1 cellular context compared by ENCODE assay signal in the genomic region with DNA sequence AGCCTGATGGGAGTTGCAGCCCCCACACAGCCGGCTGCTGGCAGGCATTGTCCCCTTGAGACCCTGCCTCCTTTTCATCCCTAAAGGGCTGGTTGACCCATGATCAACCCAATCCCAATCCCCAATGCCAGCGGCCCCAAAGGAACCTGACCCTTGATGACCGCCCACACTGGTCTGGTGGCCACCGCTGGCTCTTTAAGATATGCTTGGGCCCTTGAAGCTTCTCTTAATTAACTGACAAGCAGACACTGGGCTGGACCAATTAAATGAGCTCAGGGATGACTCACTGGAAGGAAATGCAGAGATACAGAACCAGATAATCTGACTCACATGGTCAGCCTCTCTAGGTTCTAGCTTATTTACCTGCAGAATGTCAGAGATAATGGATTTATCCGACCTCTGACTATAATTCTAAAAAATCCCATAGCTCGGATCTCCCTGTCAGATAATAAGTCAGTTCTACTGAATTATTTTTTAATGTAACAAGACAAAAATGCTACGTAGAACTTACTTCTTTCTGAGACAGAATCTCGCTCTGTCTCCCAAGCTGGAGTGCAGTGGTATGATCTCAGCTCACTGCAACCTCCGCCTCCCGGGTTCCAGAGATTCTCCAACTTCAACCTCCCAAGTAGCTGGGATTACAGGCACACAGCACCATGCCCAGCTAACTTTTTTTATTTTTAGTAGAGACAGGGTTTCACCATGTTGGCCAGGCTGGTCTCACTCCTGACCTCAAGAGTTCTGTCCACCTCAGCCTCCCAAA.
A peak's percentile ranks its signal among the peaks of the same experiment; 100 is the strongest.
TF ChIP-seq lines count a peak whose summit lies in the region.

No MANE protein-coding gene starts in this region.

TF ChIP-seq in K562, 482 proteins besides CTCF, POLR2A, EP300 and RAD21 (continued from another document and continues in another):
- TF ChIP-seq, protein P1, sequence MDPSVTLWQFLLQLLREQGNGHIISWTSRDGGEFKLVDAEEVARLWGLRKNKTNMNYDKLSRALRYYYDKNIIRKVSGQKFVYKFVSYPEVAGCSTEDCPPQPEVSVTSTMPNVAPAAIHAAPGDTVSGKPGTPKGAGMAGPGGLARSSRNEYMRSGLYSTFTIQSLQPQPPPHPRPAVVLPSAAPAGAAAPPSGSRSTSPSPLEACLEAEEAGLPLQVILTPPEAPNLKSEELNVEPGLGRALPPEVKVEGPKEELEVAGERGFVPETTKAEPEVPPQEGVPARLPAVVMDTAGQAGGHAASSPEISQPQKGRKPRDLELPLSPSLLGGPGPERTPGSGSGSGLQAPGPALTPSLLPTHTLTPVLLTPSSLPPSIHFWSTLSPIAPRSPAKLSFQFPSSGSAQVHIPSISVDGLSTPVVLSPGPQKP (CRISPR knock-in tag; IDR thresholded peaks at IDR 0.05), result no peak
- TF ChIP-seq MYNN (IDR thresholded peaks at IDR 0.05) (no peak), MYNN (CRISPR knock-in tag; IDR thresholded peaks at IDR 0.05) (no peak), SAFB (IDR thresholded peaks at IDR 0.05; ENCODE audit: borderline replicate concordance, low read depth, low read length) (no peak), POLR2AphosphoS2 (IDR thresholded peaks at IDR 0.05; ENCODE audit: low read length) (no peak), MYBL2 (IDR thresholded peaks at IDR 0.05; ENCODE audit: low read depth) (no peak), MYBL2 (CRISPR knock-in tag; IDR thresholded peaks at IDR 0.05; ENCODE audit: borderline replicate concordance) (no peak), LARP7 (IDR thresholded peaks at IDR 0.05) (no peak), KLF10 (CRISPR knock-in tag; IDR thresholded peaks at IDR 0.05) (no peak), MCM5 (IDR thresholded peaks at IDR 0.05; ENCODE audit: low read depth) (no peak), POLR2H (tag; IDR thresholded peaks at IDR 0.05; ENCODE audit: low read depth) (peak; percentile 81), ZNF184 (CRISPR knock-in tag; IDR thresholded peaks at IDR 0.05) (no peak), FOXP1 (CRISPR knock-in tag; IDR thresholded peaks at IDR 0.05) (no peak), EHMT2 (IDR thresholded peaks at IDR 0.05) (peak; percentile 61; the same call in 1 of the 2 replicates), POLR2AphosphoS5 (IDR thresholded peaks at IDR 0.05; ENCODE audit: control insufficient read depth, insufficient read depth, low read depth, low read length) (peak; percentile 76), MEIS2 (IDR thresholded peaks at IDR 0.05; ENCODE audit: partially characterized antibody) (peak; percentile 85), ZBTB8A (IDR thresholded peaks at IDR 0.05; ENCODE audit: partially characterized antibody) (no peak), MTF1 (CRISPR knock-in tag; IDR thresholded peaks at IDR 0.05; ENCODE audit: borderline replicate concordance) (no peak), MCM7 (IDR thresholded peaks at IDR 0.05) (no peak), HEY1 (CRISPR knock-in tag; IDR thresholded peaks at IDR 0.05; ENCODE audit: borderline replicate concordance) (no peak), TCFL5 (CRISPR knock-in tag; conservative IDR thresholded peaks at IDR 0.05) (no peak), ZBTB17 (CRISPR knock-in tag; IDR thresholded peaks at IDR 0.05) (no peak), ZSCAN32 (CRISPR knock-in tag; IDR thresholded peaks at IDR 0.05) (no peak), E2F3 (CRISPR knock-in tag; IDR thresholded peaks at IDR 0.05) (no peak), HNRNPUL1 (IDR thresholded peaks at IDR 0.05; ENCODE audit: low read length) (no peak), ARHGAP35 (IDR thresholded peaks at IDR 0.05; ENCODE audit: partially characterized antibody) (no peak), ZNF274 (IDR thresholded peaks at IDR 0.05; ENCODE audit: borderline replicate concordance, low read depth, low read length) (no peak), NR4A1 (CRISPR knock-in tag; IDR thresholded peaks at IDR 0.05) (no peak), NR4A1 (tag; IDR thresholded peaks at IDR 0.05) (no peak), ZNF253 (CRISPR knock-in tag; conservative IDR thresholded peaks at IDR 0.05) (no peak), CBX8 (IDR thresholded peaks at IDR 0.05; ENCODE audit: borderline replicate concordance, extremely low read depth, low read depth, low read length, poor library complexity, severe bottlenecking) (no peak)
- TF ChIP-seq, protein P2, sequence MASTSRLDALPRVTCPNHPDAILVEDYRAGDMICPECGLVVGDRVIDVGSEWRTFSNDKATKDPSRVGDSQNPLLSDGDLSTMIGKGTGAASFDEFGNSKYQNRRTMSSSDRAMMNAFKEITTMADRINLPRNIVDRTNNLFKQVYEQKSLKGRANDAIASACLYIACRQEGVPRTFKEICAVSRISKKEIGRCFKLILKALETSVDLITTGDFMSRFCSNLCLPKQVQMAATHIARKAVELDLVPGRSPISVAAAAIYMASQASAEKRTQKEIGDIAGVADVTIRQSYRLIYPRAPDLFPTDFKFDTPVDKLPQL (IDR thresholded peaks at IDR 0.05; ENCODE audit: extremely low read depth, insufficient read length), result no peak
- TF ChIP-seq, protein P3, sequence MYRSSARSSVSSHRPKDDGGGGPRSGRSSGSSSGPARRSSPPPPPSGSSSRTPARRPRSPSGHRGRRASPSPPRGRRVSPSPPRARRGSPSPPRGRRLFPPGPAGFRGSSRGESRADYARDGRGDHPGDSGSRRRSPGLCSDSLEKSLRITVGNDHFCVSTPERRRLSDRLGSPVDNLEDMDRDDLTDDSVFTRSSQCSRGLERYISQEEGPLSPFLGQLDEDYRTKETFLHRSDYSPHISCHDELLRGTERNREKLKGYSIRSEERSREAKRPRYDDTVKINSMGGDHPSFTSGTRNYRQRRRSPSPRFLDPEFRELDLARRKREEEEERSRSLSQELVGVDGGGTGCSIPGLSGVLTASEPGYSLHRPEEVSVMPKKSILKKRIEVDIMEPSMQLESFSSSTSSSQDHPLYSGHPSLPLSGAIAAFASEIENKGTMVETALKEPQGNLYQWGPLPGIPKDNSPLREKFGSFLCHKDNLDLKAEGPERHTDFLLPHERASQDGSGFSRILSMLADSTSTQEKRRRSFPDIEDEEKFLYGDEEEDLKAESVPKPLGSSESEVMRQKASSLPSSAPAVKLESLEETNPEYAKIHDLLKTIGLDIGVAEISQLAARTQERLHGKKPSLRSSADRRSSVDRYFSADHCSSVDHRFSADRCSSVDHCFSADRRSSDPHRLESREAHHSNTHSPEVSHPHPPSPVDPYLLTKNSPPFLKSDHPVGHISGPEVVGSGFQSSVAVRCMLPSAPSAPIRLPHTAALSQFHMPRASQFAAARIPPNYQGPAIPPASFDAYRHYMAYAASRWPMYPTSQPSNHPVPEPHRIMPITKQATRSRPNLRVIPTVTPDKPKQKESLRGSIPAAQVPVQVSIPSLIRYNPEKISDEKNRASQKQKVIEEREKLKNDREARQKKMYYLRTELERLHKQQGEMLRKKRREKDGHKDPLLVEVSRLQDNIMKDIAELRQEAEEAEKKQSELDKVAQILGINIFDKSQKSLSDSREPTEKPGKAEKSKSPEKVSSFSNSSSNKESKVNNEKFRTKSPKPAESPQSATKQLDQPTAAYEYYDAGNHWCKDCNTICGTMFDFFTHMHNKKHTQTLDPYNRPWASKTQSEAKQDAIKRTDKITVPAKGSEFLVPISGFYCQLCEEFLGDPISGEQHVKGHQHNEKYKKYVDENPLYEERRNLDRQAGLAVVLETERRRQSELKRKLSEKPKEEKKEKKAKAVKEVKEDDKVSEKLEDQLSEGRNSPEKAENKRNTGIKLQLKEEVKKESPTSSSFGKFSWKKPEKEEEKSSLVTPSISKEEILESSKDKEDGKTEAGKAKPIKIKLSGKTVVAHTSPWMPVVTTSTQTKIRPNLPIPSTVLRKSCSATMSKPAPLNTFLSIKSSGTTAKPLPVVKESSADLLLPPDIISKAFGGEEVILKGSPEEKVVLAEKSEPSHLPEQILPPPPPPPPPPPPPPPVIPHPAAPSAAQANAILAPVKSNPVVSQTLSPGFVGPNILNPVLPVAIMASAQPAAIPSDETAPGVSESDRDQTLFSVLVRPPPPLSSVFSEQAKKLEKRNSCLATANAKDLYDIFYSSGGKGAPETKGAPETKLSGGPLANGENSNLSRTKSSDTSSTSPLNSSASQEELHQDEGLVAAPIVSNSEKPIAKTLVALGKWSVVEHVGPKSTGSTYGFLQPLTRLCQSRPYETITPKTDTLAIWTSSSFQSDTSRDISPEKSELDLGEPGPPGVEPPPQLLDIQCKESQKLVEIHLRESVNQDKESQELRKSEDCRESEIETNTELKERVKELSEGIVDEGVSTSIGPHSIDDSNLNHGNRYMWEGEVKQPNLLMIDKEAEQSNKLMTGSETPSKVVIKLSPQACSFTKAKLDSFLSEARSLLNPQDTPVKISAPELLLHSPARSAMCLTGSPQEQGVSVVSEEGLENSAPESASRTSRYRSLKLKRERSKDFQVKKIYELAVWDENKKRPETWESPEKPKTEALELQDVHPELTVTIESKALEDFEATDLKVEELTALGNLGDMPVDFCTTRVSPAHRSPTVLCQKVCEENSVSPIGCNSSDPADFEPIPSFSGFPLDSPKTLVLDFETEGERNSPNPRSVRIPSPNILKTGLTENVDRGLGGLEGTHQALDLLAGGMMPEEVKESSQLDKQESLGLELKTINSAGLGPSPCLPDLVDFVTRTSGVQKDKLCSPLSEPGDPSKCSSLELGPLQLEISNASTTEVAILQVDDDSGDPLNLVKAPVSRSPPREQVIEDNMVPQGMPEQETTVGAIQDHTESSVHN (IDR thresholded peaks at IDR 0.05; ENCODE audit: borderline replicate concordance in 1 of 2, low read depth in 1 of 2), result peak in 1 of 2 experiments; percentile 70; a peak in 1 of 4 replicates
- TF ChIP-seq, protein P4, sequence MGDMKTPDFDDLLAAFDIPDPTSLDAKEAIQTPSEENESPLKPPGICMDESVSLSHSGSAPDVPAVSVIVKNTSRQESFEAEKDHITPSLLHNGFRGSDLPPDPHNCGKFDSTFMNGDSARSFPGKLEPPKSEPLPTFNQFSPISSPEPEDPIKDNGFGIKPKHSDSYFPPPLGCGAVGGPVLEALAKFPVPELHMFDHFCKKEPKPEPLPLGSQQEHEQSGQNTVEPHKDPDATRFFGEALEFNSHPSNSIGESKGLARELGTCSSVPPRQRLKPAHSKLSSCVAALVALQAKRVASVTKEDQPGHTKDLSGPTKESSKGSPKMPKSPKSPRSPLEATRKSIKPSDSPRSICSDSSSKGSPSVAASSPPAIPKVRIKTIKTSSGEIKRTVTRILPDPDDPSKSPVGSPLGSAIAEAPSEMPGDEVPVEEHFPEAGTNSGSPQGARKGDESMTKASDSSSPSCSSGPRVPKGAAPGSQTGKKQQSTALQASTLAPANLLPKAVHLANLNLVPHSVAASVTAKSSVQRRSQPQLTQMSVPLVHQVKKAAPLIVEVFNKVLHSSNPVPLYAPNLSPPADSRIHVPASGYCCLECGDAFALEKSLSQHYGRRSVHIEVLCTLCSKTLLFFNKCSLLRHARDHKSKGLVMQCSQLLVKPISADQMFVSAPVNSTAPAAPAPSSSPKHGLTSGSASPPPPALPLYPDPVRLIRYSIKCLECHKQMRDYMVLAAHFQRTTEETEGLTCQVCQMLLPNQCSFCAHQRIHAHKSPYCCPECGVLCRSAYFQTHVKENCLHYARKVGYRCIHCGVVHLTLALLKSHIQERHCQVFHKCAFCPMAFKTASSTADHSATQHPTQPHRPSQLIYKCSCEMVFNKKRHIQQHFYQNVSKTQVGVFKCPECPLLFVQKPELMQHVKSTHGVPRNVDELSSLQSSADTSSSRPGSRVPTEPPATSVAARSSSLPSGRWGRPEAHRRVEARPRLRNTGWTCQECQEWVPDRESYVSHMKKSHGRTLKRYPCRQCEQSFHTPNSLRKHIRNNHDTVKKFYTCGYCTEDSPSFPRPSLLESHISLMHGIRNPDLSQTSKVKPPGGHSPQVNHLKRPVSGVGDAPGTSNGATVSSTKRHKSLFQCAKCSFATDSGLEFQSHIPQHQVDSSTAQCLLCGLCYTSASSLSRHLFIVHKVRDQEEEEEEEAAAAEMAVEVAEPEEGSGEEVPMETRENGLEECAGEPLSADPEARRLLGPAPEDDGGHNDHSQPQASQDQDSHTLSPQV (IDR thresholded peaks at IDR 0.05), result no peak; the same call in 1 of the 2 replicates
- TF ChIP-seq, protein P5, sequence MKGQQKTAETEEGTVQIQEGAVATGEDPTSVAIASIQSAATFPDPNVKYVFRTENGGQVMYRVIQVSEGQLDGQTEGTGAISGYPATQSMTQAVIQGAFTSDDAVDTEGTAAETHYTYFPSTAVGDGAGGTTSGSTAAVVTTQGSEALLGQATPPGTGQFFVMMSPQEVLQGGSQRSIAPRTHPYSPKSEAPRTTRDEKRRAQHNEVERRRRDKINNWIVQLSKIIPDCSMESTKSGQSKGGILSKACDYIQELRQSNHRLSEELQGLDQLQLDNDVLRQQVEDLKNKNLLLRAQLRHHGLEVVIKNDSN (CRISPR knock-in tag; IDR thresholded peaks at IDR 0.05), result no peak
- TF ChIP-seq, protein P6, sequence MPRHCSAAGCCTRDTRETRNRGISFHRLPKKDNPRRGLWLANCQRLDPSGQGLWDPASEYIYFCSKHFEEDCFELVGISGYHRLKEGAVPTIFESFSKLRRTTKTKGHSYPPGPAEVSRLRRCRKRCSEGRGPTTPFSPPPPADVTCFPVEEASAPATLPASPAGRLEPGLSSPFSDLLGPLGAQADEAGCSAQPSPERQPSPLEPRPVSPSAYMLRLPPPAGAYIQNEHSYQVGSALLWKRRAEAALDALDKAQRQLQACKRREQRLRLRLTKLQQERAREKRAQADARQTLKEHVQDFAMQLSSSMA (CRISPR knock-in tag; IDR thresholded peaks at IDR 0.05), result no peak
- TF ChIP-seq, protein P7, sequence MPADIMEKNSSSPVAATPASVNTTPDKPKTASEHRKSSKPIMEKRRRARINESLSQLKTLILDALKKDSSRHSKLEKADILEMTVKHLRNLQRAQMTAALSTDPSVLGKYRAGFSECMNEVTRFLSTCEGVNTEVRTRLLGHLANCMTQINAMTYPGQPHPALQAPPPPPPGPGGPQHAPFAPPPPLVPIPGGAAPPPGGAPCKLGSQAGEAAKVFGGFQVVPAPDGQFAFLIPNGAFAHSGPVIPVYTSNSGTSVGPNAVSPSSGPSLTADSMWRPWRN (IDR thresholded peaks at IDR 0.05; ENCODE audit: low read depth), result peak; percentile 54; the same call in 1 of the 2 replicates
- TF ChIP-seq, protein P8, sequence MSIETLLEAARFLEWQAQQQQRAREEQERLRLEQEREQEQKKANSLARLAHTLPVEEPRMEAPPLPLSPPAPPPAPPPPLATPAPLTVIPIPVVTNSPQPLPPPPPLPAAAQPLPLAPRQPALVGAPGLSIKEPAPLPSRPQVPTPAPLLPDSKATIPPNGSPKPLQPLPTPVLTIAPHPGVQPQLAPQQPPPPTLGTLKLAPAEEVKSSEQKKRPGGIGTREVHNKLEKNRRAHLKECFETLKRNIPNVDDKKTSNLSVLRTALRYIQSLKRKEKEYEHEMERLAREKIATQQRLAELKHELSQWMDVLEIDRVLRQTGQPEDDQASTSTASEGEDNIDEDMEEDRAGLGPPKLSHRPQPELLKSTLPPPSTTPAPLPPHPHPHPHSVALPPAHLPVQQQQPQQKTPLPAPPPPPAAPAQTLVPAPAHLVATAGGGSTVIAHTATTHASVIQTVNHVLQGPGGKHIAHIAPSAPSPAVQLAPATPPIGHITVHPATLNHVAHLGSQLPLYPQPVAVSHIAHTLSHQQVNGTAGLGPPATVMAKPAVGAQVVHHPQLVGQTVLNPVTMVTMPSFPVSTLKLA (conservative IDR thresholded peaks at IDR 0.05), result peak; percentile 64 to 69
- TF ChIP-seq, protein P9, sequence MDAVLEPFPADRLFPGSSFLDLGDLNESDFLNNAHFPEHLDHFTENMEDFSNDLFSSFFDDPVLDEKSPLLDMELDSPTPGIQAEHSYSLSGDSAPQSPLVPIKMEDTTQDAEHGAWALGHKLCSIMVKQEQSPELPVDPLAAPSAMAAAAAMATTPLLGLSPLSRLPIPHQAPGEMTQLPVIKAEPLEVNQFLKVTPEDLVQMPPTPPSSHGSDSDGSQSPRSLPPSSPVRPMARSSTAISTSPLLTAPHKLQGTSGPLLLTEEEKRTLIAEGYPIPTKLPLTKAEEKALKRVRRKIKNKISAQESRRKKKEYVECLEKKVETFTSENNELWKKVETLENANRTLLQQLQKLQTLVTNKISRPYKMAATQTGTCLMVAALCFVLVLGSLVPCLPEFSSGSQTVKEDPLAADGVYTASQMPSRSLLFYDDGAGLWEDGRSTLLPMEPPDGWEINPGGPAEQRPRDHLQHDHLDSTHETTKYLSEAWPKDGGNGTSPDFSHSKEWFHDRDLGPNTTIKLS (IDR thresholded peaks at IDR 0.05; ENCODE audit: borderline replicate concordance, low read depth), result peak; percentile 52; the same call in 1 of the 2 replicates
